In genomic region chr4:168832746-168833575, GRCh38 we compare ENCODE assay signal across 9 cellular contexts.
DNase-seq lines count a peak whose midpoint lies in the region; ATAC-seq and TF ChIP-seq lines count a peak whose summit lies in the region.
"Had no signal": no experiment of that assay in that cellular context is flagged by ENCODE, and none has a peak within 500 bp of the region (broad histone marks: within the 10 kb centered on the region; RNA-seq: fewer than 3 reads in every experiment).

No MANE protein-coding gene starts in this region.

- intact Hi-C loops in upper lobe of right lung (cut with DNase I) = loop anchor here (10.0 kb wide), 1 partner anchor 118 kb away; no protein-coding TSS in a partner anchor

- TF ChIP-seq CTCF in endodermal cell (conservative IDR thresholded peaks at IDR 0.05) (peak; percentile 63), mesothelial cell of epicardium (IDR thresholded peaks at IDR 0.05; ENCODE audit: unreplicated experiment) (no peak), upper lobe of right lung (IDR thresholded peaks at IDR 0.05) (no peak)

- H3K4me3 ChIP-seq in SJSA1 = peak overlapping the region; percentile 88
- peak overlapping the region; percentile 92 for H3K4me3 ChIP-seq in endodermal cell (ENCODE audit: low read length)
- peak overlapping the region; percentile 67 for H3K4me3 ChIP-seq in upper lobe of right lung

- peaks cover 52% of the 10 kb centered on the region for H3K36me3 ChIP-seq in SJSA1
- peaks cover 30% of the 10 kb centered on the region for H3K36me3 ChIP-seq in endodermal cell (ENCODE audit: control insufficient read depth, insufficient read depth, low read length)
- no peaks in the 10 kb centered on the region for H3K36me3 ChIP-seq in upper lobe of right lung

- DNase-seq in DMS 273 (lab: John Stamatoyannopoulos, UW; ENCODE audit: unreplicated experiment) = peak; percentile 48
- no peak for DNase-seq in DMS 273 treated with DMSO at 0.1 percent for 48 hours (lab: John Stamatoyannopoulos, UW)
- DNase-seq in SJSA1 (ENCODE audit: low read depth in 1 of 2, low spot score in 2 of 2) = peak; percentile 49
- DNase-seq in endodermal cell = peak; percentile 87
- peak; percentile 26 to 62 for DNase-seq in mesothelial cell of epicardium (ENCODE audit: low spot score in 2 of 2, unreplicated experiment in 2 of 2)
- DNase-seq in upper lobe of right lung = peak; percentile 69
- no peak for DNase-seq in stimulated activated CD4-positive, alpha-beta T cell treated with anti-CD3 and anti-CD28 coated beads, Interleukin-15, amount 100 ng/mL, for 24 hours

- H3K27ac Mint-ChIP-seq in endodermal cell (peak overlapping the region; percentile 88), mesothelial cell of epicardium (peak overlapping the region; percentile 94)

- H3K4me1 ChIP-seq in SJSA1 (replicated peaks) = peaks cover 31% of the 10 kb centered on the region
- H3K4me1 ChIP-seq in endodermal cell (ENCODE audit: control insufficient read depth, insufficient read depth, low read length) = no peaks in the 10 kb centered on the region
- H3K4me1 ChIP-seq in upper lobe of right lung = no peaks in the 10 kb centered on the region

- H3K27me3 ChIP-seq in SJSA1 (replicated peaks) (no peaks in the 10 kb centered on the region), endodermal cell (ENCODE audit: control insufficient read depth, insufficient read depth, low read length, poor library complexity, severe bottlenecking) (no peaks in the 10 kb centered on the region), upper lobe of right lung (no peaks in the 10 kb centered on the region)

- peak overlapping the region; percentile 89 for H3K27ac ChIP-seq in SJSA1
- H3K27ac ChIP-seq in endodermal cell (ENCODE audit: low read depth, low read length) = peak overlapping the region; percentile 81
- H3K27ac ChIP-seq in upper lobe of right lung = peak overlapping the region; percentile 82
- H3K27ac ChIP-seq: 22Rv1 had no signal

- H3K4me3 Mint-ChIP-seq in endodermal cell (peak overlapping the region; percentile 82), mesothelial cell of epicardium (peak overlapping the region; percentile 90)

- no peaks in the 10 kb centered on the region for H3K9me3 Mint-ChIP-seq in endodermal cell
- no peaks in the 10 kb centered on the region for H3K9me3 Mint-ChIP-seq in mesothelial cell of epicardium

- ATAC-seq in upper lobe of right lung = peak; percentile 31
- no peak for ATAC-seq in HG02678 (IDR thresholded peaks at IDR 0.05; ENCODE audit: unreplicated experiment)

- peak overlapping the region; percentile 82 for H3K9ac ChIP-seq in endodermal cell (ENCODE audit: extremely low read depth, low read length, poor library complexity, severe bottlenecking)

- WGBS in endodermal cell (ENCODE audit: insufficient coverage in 1 of 2, insufficient read length in 1 of 2), 2 experiments = 1 to 2% methylated on average over 24 to 60 of the region's 60 CpGs

- H3K36me3 Mint-ChIP-seq in endodermal cell (ENCODE audit: low read depth) (peaks cover 17% of the 10 kb centered on the region), mesothelial cell of epicardium (peaks cover 18% of the 10 kb centered on the region)

- H3K4me1 Mint-ChIP-seq in endodermal cell (peaks cover 3% of the 10 kb centered on the region), mesothelial cell of epicardium (peaks cover 36% of the 10 kb centered on the region)

- H3K27me3 Mint-ChIP-seq in endodermal cell (ENCODE audit: insufficient read depth) (peaks cover 45% of the 10 kb centered on the region), mesothelial cell of epicardium (ENCODE audit: low read depth) (no peaks in the 10 kb centered on the region)

- H3K9me3 ChIP-seq in SJSA1 (replicated peaks) (no peaks in the 10 kb centered on the region), endodermal cell (ENCODE audit: control insufficient read depth, low read length) (no peaks in the 10 kb centered on the region), upper lobe of right lung (no peaks in the 10 kb centered on the region)

Comparison
In these comparisons a context has a peak if more than half of its experiments do, and no peak if none do; other contexts are left out.
1. DNase-seq: peak in DMS 273 (single experiment), SJSA1 (2 of 2), endodermal cell (single experiment), mesothelial cell of epicardium (2 of 2) and upper lobe of right lung (single experiment); none in DMS 273 treated with DMSO at 0.1 percent for 48 hours (single experiment) and stimulated activated CD4-positive, alpha-beta T cell treated with anti-CD3 and anti-CD28 coated beads, Interleukin-15, amount 100 ng/mL, for 24 hours (single experiment).
2. Peak in every context shown above with its lines, with median percentiles within 50 percentile points of each other: H3K27ac ChIP-seq and H3K4me3 ChIP-seq.